1 cellular context compared by ENCODE assay signal in the genomic region with DNA sequence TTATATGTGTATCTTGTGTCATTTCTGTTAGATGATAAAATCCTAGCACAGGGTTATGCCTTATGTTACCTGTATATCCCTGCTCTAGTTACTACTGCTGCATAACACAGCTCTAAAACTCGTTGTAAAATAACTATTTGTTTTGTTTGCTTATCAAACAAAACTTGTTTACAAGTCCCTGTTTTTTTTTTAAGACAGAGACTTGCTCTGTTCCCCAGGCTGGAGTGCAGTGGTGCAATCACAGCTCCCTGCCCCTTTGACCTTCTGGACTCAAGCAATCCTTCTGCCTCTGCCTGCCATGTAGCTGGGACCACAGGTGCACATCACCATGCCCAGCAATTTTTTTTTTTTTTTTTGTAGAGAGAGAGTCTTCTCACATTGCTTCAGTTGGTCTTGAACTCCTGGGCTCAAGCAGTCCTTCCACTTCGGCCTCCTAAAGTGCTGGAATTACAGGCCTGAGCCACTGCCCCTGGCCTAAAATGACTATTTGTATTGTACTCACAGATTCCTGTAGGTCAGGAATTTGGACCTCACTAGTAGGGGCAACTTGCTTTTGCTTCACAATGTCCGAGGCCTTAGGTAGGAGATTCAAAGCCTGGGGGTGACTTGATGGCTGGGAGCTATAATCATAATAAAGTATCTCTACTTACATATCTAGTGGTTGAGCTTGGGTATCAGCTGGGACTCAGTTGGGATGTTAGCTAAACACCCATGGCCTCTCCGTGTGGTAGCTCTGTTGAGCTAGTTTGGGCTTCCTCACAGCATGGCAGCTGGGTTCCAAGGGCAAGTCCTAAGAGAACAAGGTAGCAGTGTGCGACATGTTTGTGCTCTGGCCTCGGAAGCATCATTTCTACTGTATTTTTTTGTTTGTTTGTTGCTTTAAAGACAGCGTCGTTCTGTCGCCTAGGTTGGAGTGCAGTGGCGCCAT.
TF ChIP-seq lines count a peak whose summit lies in the region.

No MANE protein-coding gene starts in this region.

TF ChIP-seq in GM23338, 12 proteins besides CTCF, POLR2A, EP300 and RAD21:
- TF ChIP-seq, protein P1, sequence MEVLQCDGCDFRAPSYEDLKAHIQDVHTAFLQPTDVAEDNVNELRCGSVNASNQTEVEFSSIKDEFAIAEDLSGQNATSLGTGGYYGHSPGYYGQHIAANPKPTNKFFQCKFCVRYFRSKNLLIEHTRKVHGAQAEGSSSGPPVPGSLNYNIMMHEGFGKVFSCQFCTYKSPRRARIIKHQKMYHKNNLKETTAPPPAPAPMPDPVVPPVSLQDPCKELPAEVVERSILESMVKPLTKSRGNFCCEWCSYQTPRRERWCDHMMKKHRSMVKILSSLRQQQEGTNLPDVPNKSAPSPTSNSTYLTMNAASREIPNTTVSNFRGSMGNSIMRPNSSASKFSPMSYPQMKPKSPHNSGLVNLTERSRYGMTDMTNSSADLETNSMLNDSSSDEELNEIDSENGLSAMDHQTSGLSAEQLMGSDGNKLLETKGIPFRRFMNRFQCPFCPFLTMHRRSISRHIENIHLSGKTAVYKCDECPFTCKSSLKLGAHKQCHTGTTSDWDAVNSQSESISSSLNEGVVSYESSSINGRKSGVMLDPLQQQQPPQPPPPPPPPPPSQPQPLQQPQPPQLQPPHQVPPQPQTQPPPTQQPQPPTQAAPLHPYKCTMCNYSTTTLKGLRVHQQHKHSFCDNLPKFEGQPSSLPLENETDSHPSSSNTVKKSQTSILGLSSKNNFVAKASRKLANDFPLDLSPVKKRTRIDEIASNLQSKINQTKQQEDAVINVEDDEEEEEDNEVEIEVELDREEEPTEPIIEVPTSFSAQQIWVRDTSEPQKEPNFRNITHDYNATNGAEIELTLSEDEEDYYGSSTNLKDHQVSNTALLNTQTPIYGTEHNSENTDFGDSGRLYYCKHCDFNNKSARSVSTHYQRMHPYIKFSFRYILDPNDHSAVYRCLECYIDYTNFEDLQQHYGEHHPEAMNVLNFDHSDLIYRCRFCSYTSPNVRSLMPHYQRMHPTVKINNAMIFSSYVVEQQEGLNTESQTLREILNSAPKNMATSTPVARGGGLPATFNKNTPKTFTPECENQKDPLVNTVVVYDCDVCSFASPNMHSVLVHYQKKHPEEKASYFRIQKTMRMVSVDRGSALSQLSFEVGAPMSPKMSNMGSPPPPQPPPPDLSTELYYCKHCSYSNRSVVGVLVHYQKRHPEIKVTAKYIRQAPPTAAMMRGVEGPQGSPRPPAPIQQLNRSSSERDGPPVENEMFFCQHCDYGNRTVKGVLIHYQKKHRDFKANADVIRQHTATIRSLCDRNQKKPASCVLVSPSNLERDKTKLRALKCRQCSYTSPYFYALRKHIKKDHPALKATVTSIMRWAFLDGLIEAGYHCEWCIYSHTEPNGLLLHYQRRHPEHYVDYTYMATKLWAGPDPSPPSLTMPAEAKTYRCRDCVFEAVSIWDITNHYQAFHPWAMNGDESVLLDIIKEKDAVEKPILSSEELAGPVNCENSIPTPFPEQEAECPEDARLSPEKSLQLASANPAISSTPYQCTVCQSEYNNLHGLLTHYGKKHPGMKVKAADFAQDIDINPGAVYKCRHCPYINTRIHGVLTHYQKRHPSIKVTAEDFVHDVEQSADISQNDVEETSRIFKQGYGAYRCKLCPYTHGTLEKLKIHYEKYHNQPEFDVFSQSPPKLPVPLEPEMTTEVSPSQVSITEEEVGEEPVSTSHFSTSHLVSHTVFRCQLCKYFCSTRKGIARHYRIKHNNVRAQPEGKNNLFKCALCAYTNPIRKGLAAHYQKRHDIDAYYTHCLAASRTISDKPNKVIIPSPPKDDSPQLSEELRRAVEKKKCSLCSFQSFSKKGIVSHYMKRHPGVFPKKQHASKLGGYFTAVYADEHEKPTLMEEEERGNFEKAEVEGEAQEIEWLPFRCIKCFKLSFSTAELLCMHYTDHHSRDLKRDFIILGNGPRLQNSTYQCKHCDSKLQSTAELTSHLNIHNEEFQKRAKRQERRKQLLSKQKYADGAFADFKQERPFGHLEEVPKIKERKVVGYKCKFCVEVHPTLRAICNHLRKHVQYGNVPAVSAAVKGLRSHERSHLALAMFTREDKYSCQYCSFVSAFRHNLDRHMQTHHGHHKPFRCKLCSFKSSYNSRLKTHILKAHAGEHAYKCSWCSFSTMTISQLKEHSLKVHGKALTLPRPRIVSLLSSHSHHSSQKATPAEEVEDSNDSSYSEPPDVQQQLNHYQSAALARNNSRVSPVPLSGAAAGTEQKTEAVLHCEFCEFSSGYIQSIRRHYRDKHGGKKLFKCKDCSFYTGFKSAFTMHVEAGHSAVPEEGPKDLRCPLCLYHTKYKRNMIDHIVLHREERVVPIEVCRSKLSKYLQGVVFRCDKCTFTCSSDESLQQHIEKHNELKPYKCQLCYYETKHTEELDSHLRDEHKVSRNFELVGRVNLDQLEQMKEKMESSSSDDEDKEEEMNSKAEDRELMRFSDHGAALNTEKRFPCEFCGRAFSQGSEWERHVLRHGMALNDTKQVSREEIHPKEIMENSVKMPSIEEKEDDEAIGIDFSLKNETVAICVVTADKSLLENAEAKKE (CRISPR knock-in tag; IDR thresholded peaks at IDR 0.05): no peak
- no peak for TF ChIP-seq NANOG (IDR thresholded peaks at IDR 0.05; ENCODE audit: borderline replicate concordance)
- no peak for TF ChIP-seq EZH2 (IDR thresholded peaks at IDR 0.05; ENCODE audit: low read depth, unreplicated experiment)
- no peak for TF ChIP-seq JUNB (IDR thresholded peaks at IDR 0.05; ENCODE audit: unreplicated experiment)
- TF ChIP-seq EZH2phosphoT487 (IDR thresholded peaks at IDR 0.05; ENCODE audit: unreplicated experiment): no peak
- TF ChIP-seq STAT1 (IDR thresholded peaks at IDR 0.05; ENCODE audit: unreplicated experiment): no peak
- TF ChIP-seq, protein P2, sequence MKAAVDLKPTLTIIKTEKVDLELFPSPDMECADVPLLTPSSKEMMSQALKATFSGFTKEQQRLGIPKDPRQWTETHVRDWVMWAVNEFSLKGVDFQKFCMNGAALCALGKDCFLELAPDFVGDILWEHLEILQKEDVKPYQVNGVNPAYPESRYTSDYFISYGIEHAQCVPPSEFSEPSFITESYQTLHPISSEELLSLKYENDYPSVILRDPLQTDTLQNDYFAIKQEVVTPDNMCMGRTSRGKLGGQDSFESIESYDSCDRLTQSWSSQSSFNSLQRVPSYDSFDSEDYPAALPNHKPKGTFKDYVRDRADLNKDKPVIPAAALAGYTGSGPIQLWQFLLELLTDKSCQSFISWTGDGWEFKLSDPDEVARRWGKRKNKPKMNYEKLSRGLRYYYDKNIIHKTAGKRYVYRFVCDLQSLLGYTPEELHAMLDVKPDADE (IDR thresholded peaks at IDR 0.05): no peak
- no peak for TF ChIP-seq POLR2AphosphoS5 (IDR thresholded peaks at IDR 0.05; ENCODE audit: low read depth)
- no peak for TF ChIP-seq ZNF114 (CRISPR knock-in tag; IDR thresholded peaks at IDR 0.05)
- no peak for TF ChIP-seq CREB1 (CRISPR knock-in tag; IDR thresholded peaks at IDR 0.05; ENCODE audit: low read depth)
- no peak for TF ChIP-seq ZNF331 (CRISPR knock-in tag; IDR thresholded peaks at IDR 0.05; ENCODE audit: low read depth)
- TF ChIP-seq, protein P3, sequence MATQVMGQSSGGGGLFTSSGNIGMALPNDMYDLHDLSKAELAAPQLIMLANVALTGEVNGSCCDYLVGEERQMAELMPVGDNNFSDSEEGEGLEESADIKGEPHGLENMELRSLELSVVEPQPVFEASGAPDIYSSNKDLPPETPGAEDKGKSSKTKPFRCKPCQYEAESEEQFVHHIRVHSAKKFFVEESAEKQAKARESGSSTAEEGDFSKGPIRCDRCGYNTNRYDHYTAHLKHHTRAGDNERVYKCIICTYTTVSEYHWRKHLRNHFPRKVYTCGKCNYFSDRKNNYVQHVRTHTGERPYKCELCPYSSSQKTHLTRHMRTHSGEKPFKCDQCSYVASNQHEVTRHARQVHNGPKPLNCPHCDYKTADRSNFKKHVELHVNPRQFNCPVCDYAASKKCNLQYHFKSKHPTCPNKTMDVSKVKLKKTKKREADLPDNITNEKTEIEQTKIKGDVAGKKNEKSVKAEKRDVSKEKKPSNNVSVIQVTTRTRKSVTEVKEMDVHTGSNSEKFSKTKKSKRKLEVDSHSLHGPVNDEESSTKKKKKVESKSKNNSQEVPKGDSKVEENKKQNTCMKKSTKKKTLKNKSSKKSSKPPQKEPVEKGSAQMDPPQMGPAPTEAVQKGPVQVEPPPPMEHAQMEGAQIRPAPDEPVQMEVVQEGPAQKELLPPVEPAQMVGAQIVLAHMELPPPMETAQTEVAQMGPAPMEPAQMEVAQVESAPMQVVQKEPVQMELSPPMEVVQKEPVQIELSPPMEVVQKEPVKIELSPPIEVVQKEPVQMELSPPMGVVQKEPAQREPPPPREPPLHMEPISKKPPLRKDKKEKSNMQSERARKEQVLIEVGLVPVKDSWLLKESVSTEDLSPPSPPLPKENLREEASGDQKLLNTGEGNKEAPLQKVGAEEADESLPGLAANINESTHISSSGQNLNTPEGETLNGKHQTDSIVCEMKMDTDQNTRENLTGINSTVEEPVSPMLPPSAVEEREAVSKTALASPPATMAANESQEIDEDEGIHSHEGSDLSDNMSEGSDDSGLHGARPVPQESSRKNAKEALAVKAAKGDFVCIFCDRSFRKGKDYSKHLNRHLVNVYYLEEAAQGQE (IDR thresholded peaks at IDR 0.05; ENCODE audit: unreplicated experiment): no peak
